Comparison of ENCODE assay signal across 24 cellular contexts in the genomic region with DNA sequence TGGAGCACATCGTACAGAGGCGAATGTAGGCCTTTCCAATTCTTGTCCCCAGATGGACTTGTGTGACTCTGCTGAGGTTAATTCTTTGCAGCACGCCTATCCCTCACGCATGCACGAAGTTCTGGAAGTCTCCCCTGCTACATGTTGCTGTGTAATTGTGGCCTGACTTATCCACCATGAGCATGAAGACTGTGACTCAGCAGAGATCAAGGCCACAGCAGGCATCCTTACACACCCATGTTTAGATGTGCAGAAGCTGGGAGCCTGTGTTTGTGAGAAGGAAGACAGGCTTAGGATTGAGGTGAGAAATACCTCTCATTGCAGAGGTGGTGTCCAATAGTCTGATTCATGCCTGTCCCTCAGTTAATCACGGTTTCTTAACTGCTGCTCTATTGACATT.
DNase-seq lines count a peak whose midpoint lies in the region; ATAC-seq, FAIRE-seq and TF ChIP-seq lines count a peak whose summit lies in the region.
"Had no signal": no experiment of that assay in that cellular context is flagged by ENCODE, and none has a peak within 500 bp of the region (broad histone marks: within the 10 kb centered on the region; RNA-seq: fewer than 3 reads in every experiment).

No MANE protein-coding gene starts in this region.

- no peaks in the 10 kb centered on the region for H3K4me1 ChIP-seq in psoas muscle
- H3K4me1 ChIP-seq: A549 had no signal

- no peak overlapping the region for H3K4me3 ChIP-seq in bronchial epithelial cell (ENCODE audit: low read depth, low read length)
- H3K4me3 ChIP-seq in psoas muscle: no peak overlapping the region
- H3K4me3 ChIP-seq: A549, GM23248 had no signal

- H3K9me3 ChIP-seq in psoas muscle: no peaks in the 10 kb centered on the region

- no peaks in the 10 kb centered on the region for H3K27me3 Mint-ChIP-seq in nephron progenitor cell (ENCODE audit: low read depth, poor library complexity)

- H3K27ac Mint-ChIP-seq in nephron progenitor cell: no peak overlapping the region
- H3K27ac Mint-ChIP-seq: CD4-positive, alpha-beta memory T cell; H9 had no signal

- no peak overlapping the region for H3K4me3 Mint-ChIP-seq in nephron progenitor cell
- H3K4me3 Mint-ChIP-seq: CD4-positive, alpha-beta memory T cell; H9 had no signal

- TF ChIP-seq CTCF in bronchial epithelial cell (IDR thresholded peaks at IDR 0.05; ENCODE audit: insufficient read depth, low read length, severe bottlenecking): no peak
- TF ChIP-seq CTCF in nephron progenitor cell (IDR thresholded peaks at IDR 0.05): no peak
- TF ChIP-seq CTCF in psoas muscle (IDR thresholded peaks at IDR 0.05): no peak

- no peaks in the 10 kb centered on the region for H3K27me3 ChIP-seq in bronchial epithelial cell (ENCODE audit: control insufficient read depth, insufficient read depth, low read length)
- H3K27me3 ChIP-seq in psoas muscle (ENCODE audit: insufficient read depth in 3 of 3, low read length in 2 of 3): peaks cover 0 to 2% (median 0%) of the 10 kb centered on the region in 3 donors

- peak; percentile 18 for DNase-seq in H4 (ENCODE audit: low spot score)
- peak; percentile 65 for DNase-seq in OCI-M1 (lab: John Stamatoyannopoulos, UW)
- DNase-seq in bronchial epithelial cell (ENCODE audit: low read depth): no peak
- no peak for DNase-seq in nephron progenitor cell
- DNase-seq in psoas muscle: no peak
- DNase-seq in dedifferentiated amniotic fluid mesenchymal stem cell (ENCODE audit: extremely low spot score): no peak
- DNase-seq: 8988T; ACHN; AML-193; C1 segment of cervical spinal cord; Calu3; CD4-positive, alpha-beta memory T cell; COR-L47; DMS53; DMS79 treated with DMSO at 0.1 percent for 48 hours; GF-D8; GM23248; H9 had no signal

- intact Hi-C loops in psoas muscle (cut with DNase I): no loop called here

- peaks cover 19% of the 10 kb centered on the region for H3K4me1 Mint-ChIP-seq in nephron progenitor cell
- H3K4me1 Mint-ChIP-seq: CD4-positive, alpha-beta memory T cell had no signal

- no peak overlapping the region for H3K27ac ChIP-seq in psoas muscle
- H3K27ac ChIP-seq: A549, GM23248 had no signal

- peaks cover 17% of the 10 kb centered on the region for H3K9me3 Mint-ChIP-seq in nephron progenitor cell

- H3K36me3 ChIP-seq in bronchial epithelial cell (ENCODE audit: control insufficient read depth, insufficient read depth, low read length): no peaks in the 10 kb centered on the region
- H3K36me3 ChIP-seq in psoas muscle (ENCODE audit: insufficient read depth in 1 of 2, low read depth in 1 of 2): no peaks in the 10 kb centered on the region

- ATAC-seq in HG03442 (IDR thresholded peaks at IDR 0.05; ENCODE audit: unreplicated experiment): no peak
- no peak for ATAC-seq in psoas muscle
- ATAC-seq: A549, HCT116 had no signal

- WGBS in psoas muscle, 3 donors: 79 to 84% (median 80%) methylated on average over 6 of the region's 6 CpGs

- peak; percentile 43 for FAIRE-seq in bronchial epithelial cell (lab: Jason Lieb, UNC)
- FAIRE-seq: A549, GM12891, GM18507, H1 had no signal

- H3K36me3 Mint-ChIP-seq in nephron progenitor cell (ENCODE audit: low read depth): no peaks in the 10 kb centered on the region
- H3K36me3 Mint-ChIP-seq: CD4-positive, alpha-beta memory T cell had no signal

Comparison
In these comparisons a context has a peak if more than half of its experiments do, and no peak if none do; other contexts are left out.
1. DNase-seq: peak in H4 (single experiment) and OCI-M1 (single experiment); none in bronchial epithelial cell (single experiment), nephron progenitor cell (single experiment), psoas muscle (0 of 2) and dedifferentiated amniotic fluid mesenchymal stem cell (single experiment).